In genomic region chr15:68526269-68526668, GRCh38 we compare ENCODE assay signal across 2 cellular contexts.
TF ChIP-seq lines count a peak whose summit lies in the region.

No MANE protein-coding gene starts in this region.

TF ChIP-seq in A549, 52 proteins besides CTCF, POLR2A, EP300 and RAD21 (continued from another document):
- no peak for TF ChIP-seq ELK1 (IDR thresholded peaks at IDR 0.05; ENCODE audit: low read depth, low read length)
- TF ChIP-seq TFCP2L1 (CRISPR knock-in tag; IDR thresholded peaks at IDR 0.05), result no peak
- TF ChIP-seq ZC3H11A (IDR thresholded peaks at IDR 0.05), result no peak
- no peak for TF ChIP-seq CBX8 (IDR thresholded peaks at IDR 0.05)
- no peak for TF ChIP-seq MAZ (IDR thresholded peaks at IDR 0.05; ENCODE audit: borderline replicate concordance, low read depth, low read length)
- no peak for TF ChIP-seq NPAS2 (CRISPR knock-in tag; IDR thresholded peaks at IDR 0.05; ENCODE audit: borderline replicate concordance)
- TF ChIP-seq, protein P1, sequence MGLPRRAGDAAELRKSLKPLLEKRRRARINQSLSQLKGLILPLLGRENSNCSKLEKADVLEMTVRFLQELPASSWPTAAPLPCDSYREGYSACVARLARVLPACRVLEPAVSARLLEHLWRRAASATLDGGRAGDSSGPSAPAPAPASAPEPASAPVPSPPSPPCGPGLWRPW (IDR thresholded peaks at IDR 0.05), result no peak
- TF ChIP-seq SREBF2 (IDR thresholded peaks at IDR 0.05), result no peak
- TF ChIP-seq EHMT2 (IDR thresholded peaks at IDR 0.05; ENCODE audit: low read depth), result no peak
- no peak for TF ChIP-seq FOXS1 (CRISPR knock-in tag; IDR thresholded peaks at IDR 0.05)
- TF ChIP-seq RFX5 (IDR thresholded peaks at IDR 0.05), result no peak
- no peak for TF ChIP-seq EHF (CRISPR knock-in tag; IDR thresholded peaks at IDR 0.05)

TF ChIP-seq in GM12878, 131 proteins besides CTCF, POLR2A, EP300 and RAD21 (continued from another document):
- peak; percentile 76 for TF ChIP-seq NFIC (IDR thresholded peaks at IDR 0.05; ENCODE audit: low read depth, low read length)
- TF ChIP-seq, protein P2, sequence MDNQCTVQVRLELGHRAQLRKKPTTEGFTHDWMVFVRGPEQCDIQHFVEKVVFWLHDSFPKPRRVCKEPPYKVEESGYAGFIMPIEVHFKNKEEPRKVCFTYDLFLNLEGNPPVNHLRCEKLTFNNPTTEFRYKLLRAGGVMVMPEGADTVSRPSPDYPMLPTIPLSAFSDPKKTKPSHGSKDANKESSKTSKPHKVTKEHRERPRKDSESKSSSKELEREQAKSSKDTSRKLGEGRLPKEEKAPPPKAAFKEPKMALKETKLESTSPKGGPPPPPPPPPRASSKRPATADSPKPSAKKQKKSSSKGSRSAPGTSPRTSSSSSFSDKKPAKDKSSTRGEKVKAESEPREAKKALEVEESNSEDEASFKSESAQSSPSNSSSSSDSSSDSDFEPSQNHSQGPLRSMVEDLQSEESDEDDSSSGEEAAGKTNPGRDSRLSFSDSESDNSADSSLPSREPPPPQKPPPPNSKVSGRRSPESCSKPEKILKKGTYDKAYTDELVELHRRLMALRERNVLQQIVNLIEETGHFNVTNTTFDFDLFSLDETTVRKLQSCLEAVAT (IDR thresholded peaks at IDR 0.05), result no peak
- peak; percentile 93 for TF ChIP-seq RUNX3 (IDR thresholded peaks at IDR 0.05; ENCODE audit: low read length)
- 0 out of 2 replicates have a peak, but pooled peaks have one; percentile 17 for TF ChIP-seq CREB1 (IDR thresholded peaks at IDR 0.05; ENCODE audit: low read depth)
- peak; percentile 44; the same call in 1 of the 2 replicates for TF ChIP-seq CREM (IDR thresholded peaks at IDR 0.05; ENCODE audit: low read depth)
- TF ChIP-seq BCL11A (IDR thresholded peaks at IDR 0.05; ENCODE audit: low read depth, low read length), result peak; percentile 61; the same call in 1 of the 2 replicates
- peak; percentile 89 for TF ChIP-seq JUNB (IDR thresholded peaks at IDR 0.05)
- TF ChIP-seq FOXM1 (IDR thresholded peaks at IDR 0.05; ENCODE audit: low read depth, low read length), result peak; percentile 68; the same call in 1 of the 2 replicates
- TF ChIP-seq, protein P3, sequence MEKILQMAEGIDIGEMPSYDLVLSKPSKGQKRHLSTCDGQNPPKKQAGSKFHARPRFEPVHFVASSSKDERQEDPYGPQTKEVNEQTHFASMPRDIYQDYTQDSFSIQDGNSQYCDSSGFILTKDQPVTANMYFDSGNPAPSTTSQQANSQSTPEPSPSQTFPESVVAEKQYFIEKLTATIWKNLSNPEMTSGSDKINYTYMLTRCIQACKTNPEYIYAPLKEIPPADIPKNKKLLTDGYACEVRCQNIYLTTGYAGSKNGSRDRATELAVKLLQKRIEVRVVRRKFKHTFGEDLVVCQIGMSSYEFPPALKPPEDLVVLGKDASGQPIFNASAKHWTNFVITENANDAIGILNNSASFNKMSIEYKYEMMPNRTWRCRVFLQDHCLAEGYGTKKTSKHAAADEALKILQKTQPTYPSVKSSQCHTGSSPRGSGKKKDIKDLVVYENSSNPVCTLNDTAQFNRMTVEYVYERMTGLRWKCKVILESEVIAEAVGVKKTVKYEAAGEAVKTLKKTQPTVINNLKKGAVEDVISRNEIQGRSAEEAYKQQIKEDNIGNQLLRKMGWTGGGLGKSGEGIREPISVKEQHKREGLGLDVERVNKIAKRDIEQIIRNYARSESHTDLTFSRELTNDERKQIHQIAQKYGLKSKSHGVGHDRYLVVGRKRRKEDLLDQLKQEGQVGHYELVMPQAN (conservative IDR thresholded peaks at IDR 0.05), result no peak
- no peak for TF ChIP-seq HSF1 (IDR thresholded peaks at IDR 0.05; ENCODE audit: low read depth, low read length)
- TF ChIP-seq CEBPB (IDR thresholded peaks at IDR 0.05; ENCODE audit: borderline replicate concordance in 1 of 2, low read depth in 2 of 2, low read length in 2 of 2), result peak in 1 of 2 experiments; percentile 40; a peak in 1 of 4 replicates
